ENCODE assay signal across 18 cellular contexts in the genomic region with DNA sequence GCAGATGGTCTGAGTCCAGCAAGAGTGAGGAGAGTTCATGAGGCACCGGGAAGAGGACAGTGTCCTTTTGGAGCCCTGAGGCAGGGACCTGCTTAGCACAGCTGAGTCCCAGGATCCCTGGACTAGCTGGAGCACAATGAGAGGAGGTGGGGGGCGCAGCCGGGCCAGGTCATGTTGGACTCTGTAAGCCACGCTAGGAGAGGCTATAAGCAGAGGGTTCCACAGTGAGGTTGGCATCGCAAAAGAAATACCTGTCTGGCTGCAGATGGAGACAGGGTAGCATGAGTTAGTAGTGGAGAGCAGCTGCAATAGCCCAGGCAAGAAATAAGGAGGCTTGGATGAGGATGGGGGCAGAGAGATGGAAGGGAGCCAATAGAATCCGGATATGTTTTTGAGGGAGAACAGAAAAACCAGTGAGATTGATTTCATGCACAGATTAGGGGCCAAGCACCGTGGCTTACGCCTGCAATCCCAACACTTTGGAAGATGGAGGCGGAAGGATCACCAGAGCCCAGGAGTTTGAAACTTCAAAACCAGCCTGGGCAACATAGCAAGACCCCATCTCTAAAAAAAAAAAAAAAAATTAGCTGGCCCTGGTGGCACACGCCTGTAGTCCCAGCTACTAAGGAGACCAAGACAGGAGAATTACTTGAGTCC.
DNase-seq lines count a peak whose midpoint lies in the region; ATAC-seq, FAIRE-seq and TF ChIP-seq lines count a peak whose summit lies in the region.
"Had no signal": no experiment of that assay in that cellular context is flagged by ENCODE, and none has a peak within 500 bp of the region (broad histone marks: within the 10 kb centered on the region; RNA-seq: fewer than 3 reads in every experiment).

No MANE protein-coding gene starts in this region.

- H3K4me1 ChIP-seq in adipocyte (ENCODE audit: control insufficient read depth, insufficient read depth, low read length) (peaks cover 16% of the 10 kb centered on the region), muscle layer of duodenum (ENCODE audit: control insufficient read depth in 1 of 2, insufficient read depth in 2 of 2, low read length in 2 of 2) (peaks cover 0 to 13% of the 10 kb centered on the region in 2 donors), thyroid gland (peaks cover 15 to 19% of the 10 kb centered on the region in 2 donors), mammary epithelial cell (ENCODE audit: insufficient read depth, low read length) (no peaks in the 10 kb centered on the region)

- H3K9me3 ChIP-seq in adipocyte (ENCODE audit: control insufficient read depth, low read length), result no peaks in the 10 kb centered on the region
- H3K9me3 ChIP-seq in muscle layer of duodenum (ENCODE audit: control insufficient read depth in 1 of 2, low read length in 2 of 2), result no peaks in the 10 kb centered on the region
- H3K9me3 ChIP-seq in thyroid gland, result no peaks in the 10 kb centered on the region
- H3K9me3 ChIP-seq in mammary epithelial cell (replicated peaks; ENCODE audit: insufficient read depth, low read length), result no peaks in the 10 kb centered on the region
- H3K9me3 ChIP-seq: neutrophil, testis had no signal

- H3K27ac ChIP-seq in muscle layer of duodenum (ENCODE audit: low read length) (peak overlapping the region; percentile 1), thyroid gland (peak overlapping the region; percentile 47 to 62 (median 58)), mammary epithelial cell (ENCODE audit: insufficient read depth, low read depth, low read length) (no peak overlapping the region)
- H3K27ac ChIP-seq: neutrophil, testis had no signal

- dilution Hi-C loops in mammary epithelial cell (cut with HindIII; ENCODE audit: low sequenced_read_pairs), result no loop called here

- H3K79me2 ChIP-seq in mammary epithelial cell (ENCODE audit: insufficient read depth, low read length), result no peaks in the 10 kb centered on the region

- no TSS peak for BruUV-seq in mammary epithelial cell (replicated peaks; lab: Mats Ljungman, UMichigan)

- H3K9ac ChIP-seq in adipocyte (ENCODE audit: low read length) (peak overlapping the region; percentile 44), mammary epithelial cell (ENCODE audit: insufficient read depth, low read length) (no peak overlapping the region)

- TF ChIP-seq CTCF in thyroid gland (IDR thresholded peaks at IDR 0.05), result no peak
- no peak for TF ChIP-seq CTCF in mammary epithelial cell (conservative IDR thresholded peaks at IDR 0.05 in 1 of 2, IDR thresholded peaks at IDR 0.05 in 1 of 2; ENCODE audit: extremely low read depth in 1 of 2, insufficient read depth in 1 of 2, low read depth in 1 of 2, low read length in 2 of 2)

- no peak for DNase-seq in activated CD4-positive, alpha-beta T cell treated with anti-CD3 and anti-CD28 coated beads, Interleukin-2, amount 10 ng/mL, durations not matched to agents 24 days and 14 days
- DNase-seq in activated CD4-positive, alpha-beta T cell treated with anti-CD3 and anti-CD28 coated beads for 36 hours, result no peak
- DNase-seq in adipocyte (ENCODE audit: low read depth), result no peak
- DNase-seq in thyroid gland, result no peak
- DNase-seq in mammary epithelial cell, result no peak
- no peak for DNase-seq in GM12891 (ENCODE audit: insufficient read length, low spot score)
- DNase-seq: 8988T; activated naive CD4-positive, alpha-beta T cell; DMS153; GOT3; MV-4-11; NCI-H748 treated with DMSO at 0.1 percent for 48 hours; T-helper 9 cell; testis had no signal

- TF ChIP-seq POLR2A in thyroid gland (IDR thresholded peaks at IDR 0.05) (no peak), GM12891 (IDR thresholded peaks at IDR 0.05; ENCODE audit: low read depth, low read length) (no peak)

- no peaks in the 10 kb centered on the region for H3K27me3 Mint-ChIP-seq in activated CD4-positive, alpha-beta T cell treated with anti-CD3 and anti-CD28 coated beads, Interleukin-2, amount 10 ng/mL, durations not matched to agents 24 days and 14 days
- no peaks in the 10 kb centered on the region for H3K27me3 Mint-ChIP-seq in activated CD4-positive, alpha-beta T cell treated with anti-CD3 and anti-CD28 coated beads for 36 hours
- H3K27me3 Mint-ChIP-seq: dendritic cell treated with granulocyte-macrophage colony-stimulating factor and Interleukin-4, amounts not matched to agents 40 ng/mL and 50 ng/mL, for 4 days had no signal

- POLR2A ChIA-PET in activated CD4-positive, alpha-beta T cell treated with anti-CD3 and anti-CD28 coated beads for 36 hours (lab: Charles Lee), result interaction anchor here (0.6 to 1.5 kb wide), 3 partner anchors 9 to 120 kb away, joined by 3 to 5 read pairs (median 3); no protein-coding TSS in a partner anchor

- H4K20me1 ChIP-seq in mammary epithelial cell (ENCODE audit: insufficient read depth, low read length), result no peaks in the 10 kb centered on the region

- H3K4me2 ChIP-seq in mammary epithelial cell (ENCODE audit: insufficient read depth, low read depth, low read length), result no peak overlapping the region

- H3K4me3 Mint-ChIP-seq in activated CD4-positive, alpha-beta T cell treated with anti-CD3 and anti-CD28 coated beads, Interleukin-2, amount 10 ng/mL, durations not matched to agents 24 days and 14 days, result no peak overlapping the region
- H3K4me3 Mint-ChIP-seq in activated CD4-positive, alpha-beta T cell treated with anti-CD3 and anti-CD28 coated beads for 36 hours, result no peak overlapping the region
- H3K4me3 Mint-ChIP-seq: dendritic cell treated with granulocyte-macrophage colony-stimulating factor and Interleukin-4, amounts not matched to agents 40 ng/mL and 50 ng/mL, for 4 days had no signal

- H3K9me3 Mint-ChIP-seq in activated CD4-positive, alpha-beta T cell treated with anti-CD3 and anti-CD28 coated beads, Interleukin-2, amount 10 ng/mL, durations not matched to agents 24 days and 14 days, result no peaks in the 10 kb centered on the region
- H3K9me3 Mint-ChIP-seq in activated CD4-positive, alpha-beta T cell treated with anti-CD3 and anti-CD28 coated beads for 36 hours (ENCODE audit: low read depth), result peaks cover 2% of the 10 kb centered on the region
- H3K9me3 Mint-ChIP-seq: dendritic cell treated with granulocyte-macrophage colony-stimulating factor and Interleukin-4, amounts not matched to agents 40 ng/mL and 50 ng/mL, for 4 days had no signal

- intact Hi-C loops in activated CD4-positive, alpha-beta T cell treated with anti-CD3 and anti-CD28 coated beads, Interleukin-2, amount 10 ng/mL, durations not matched to agents 24 days and 14 days (cut with micrococcal nuclease), result loop anchor here (1.0 to 10.0 kb wide), 5 partner anchors 10 to 345 kb away; a partner anchor contains a TSS
- intact Hi-C loops in activated CD4-positive, alpha-beta T cell treated with anti-CD3 and anti-CD28 coated beads for 36 hours (cut with DNase I, micrococcal nuclease), result loop anchor here (1.0 to 2.0 kb wide), 5 partner anchors 10 to 99 kb away; a partner anchor contains a TSS
- intact Hi-C loops in thyroid gland (cut with DNase I) (no loop called here), mammary epithelial cell (cut with micrococcal nuclease) (no loop called here)

- no peak for FAIRE-seq in GM12891 (lab: Jason Lieb, UNC)

- H3K27me3 ChIP-seq in adipocyte (replicated peaks; ENCODE audit: control insufficient read depth, insufficient read depth, low read length) (no peaks in the 10 kb centered on the region), muscle layer of duodenum (ENCODE audit: low read depth, low read length) (no peaks in the 10 kb centered on the region), thyroid gland (no peaks in the 10 kb centered on the region), mammary epithelial cell (ENCODE audit: insufficient read depth, low read length) (no peaks in the 10 kb centered on the region)
- H3K27me3 ChIP-seq: neutrophil, testis had no signal

- 88 to 90% methylated on average over 10 of the region's 10 CpGs for WGBS in thyroid gland, 2 donors
- WGBS in mammary epithelial cell (ENCODE audit: low coverage, missing lambda C conversion rate), result 89% methylated on average over 8 of the region's 10 CpGs

- in situ Hi-C loops in mammary epithelial cell (cut with MboI; ENCODE audit: low sequenced_read_pairs in 2 of 2), result no loop called here

- no peak overlapping the region for H2AFZ ChIP-seq in mammary epithelial cell (ENCODE audit: low read depth, low read length)

- no peaks in the 10 kb centered on the region for H3K36me3 ChIP-seq in adipocyte (ENCODE audit: control insufficient read depth, insufficient read depth, low read length, severe bottlenecking)
- no peaks in the 10 kb centered on the region for H3K36me3 ChIP-seq in muscle layer of duodenum (ENCODE audit: control insufficient read depth in 1 of 2, insufficient read depth in 2 of 2, low read length in 2 of 2)
- H3K36me3 ChIP-seq in thyroid gland, result no peaks in the 10 kb centered on the region
- no peaks in the 10 kb centered on the region for H3K36me3 ChIP-seq in mammary epithelial cell (ENCODE audit: insufficient read depth, low read length)
- H3K36me3 ChIP-seq: neutrophil had no signal

- peaks cover 23% of the 10 kb centered on the region for H3K4me1 Mint-ChIP-seq in activated CD4-positive, alpha-beta T cell treated with anti-CD3 and anti-CD28 coated beads, Interleukin-2, amount 10 ng/mL, durations not matched to agents 24 days and 14 days
- peaks cover 27% of the 10 kb centered on the region for H3K4me1 Mint-ChIP-seq in activated CD4-positive, alpha-beta T cell treated with anti-CD3 and anti-CD28 coated beads for 36 hours

- peaks cover 18% of the 10 kb centered on the region for H3K36me3 Mint-ChIP-seq in activated CD4-positive, alpha-beta T cell treated with anti-CD3 and anti-CD28 coated beads, Interleukin-2, amount 10 ng/mL, durations not matched to agents 24 days and 14 days (ENCODE audit: low read depth)
- peaks cover 8% of the 10 kb centered on the region for H3K36me3 Mint-ChIP-seq in activated CD4-positive, alpha-beta T cell treated with anti-CD3 and anti-CD28 coated beads for 36 hours (ENCODE audit: low read depth)

- CTCF ChIA-PET in activated CD4-positive, alpha-beta T cell treated with anti-CD3 and anti-CD28 coated beads for 36 hours (lab: Charles Lee), result interaction anchor here (1.5 kb wide), 1 partner anchor 44 kb away, joined by 3 read pairs; no protein-coding TSS in a partner anchor
- CTCF ChIA-PET in mammary epithelial cell (lab: Charles Lee; ENCODE audit: low non-redundant PET), result no interaction called here

- H3K27ac Mint-ChIP-seq in activated CD4-positive, alpha-beta T cell treated with anti-CD3 and anti-CD28 coated beads, Interleukin-2, amount 10 ng/mL, durations not matched to agents 24 days and 14 days, result peak overlapping the region; percentile 64
- H3K27ac Mint-ChIP-seq in activated CD4-positive, alpha-beta T cell treated with anti-CD3 and anti-CD28 coated beads for 36 hours, result no peak overlapping the region
- H3K27ac Mint-ChIP-seq: dendritic cell treated with granulocyte-macrophage colony-stimulating factor and Interleukin-4, amounts not matched to agents 40 ng/mL and 50 ng/mL, for 4 days had no signal

- ATAC-seq in activated CD4-positive, alpha-beta T cell treated with anti-CD3 and anti-CD28 coated beads for 36 hours, result no peak
- ATAC-seq in HG02571 (IDR thresholded peaks at IDR 0.05; ENCODE audit: unreplicated experiment), result no peak

- H3K4me3 ChIP-seq in adipocyte (ENCODE audit: low read length) (no peak overlapping the region), muscle layer of duodenum (ENCODE audit: low read depth in 1 of 2, low read length in 2 of 2) (no peak overlapping the region), thyroid gland (replicated peaks in 1 of 3) (no peak overlapping the region), mammary epithelial cell (replicated peaks in 1 of 3; ENCODE audit: insufficient read depth in 1 of 3, low read depth in 2 of 3, low read length in 3 of 3) (no peak overlapping the region)
- H3K4me3 ChIP-seq: testis had no signal

Comparison
In these comparisons a context has a peak if more than half of its experiments do, and no peak if none do; other contexts are left out.
1. intact Hi-C loops: an anchor here in activated CD4-positive, alpha-beta T cell treated with anti-CD3 and anti-CD28 coated beads, Interleukin-2, amount 10 ng/mL, durations not matched to agents 24 days and 14 days (1.0 to 10.0 kb wide) and activated CD4-positive, alpha-beta T cell treated with anti-CD3 and anti-CD28 coated beads for 36 hours (1.0 to 2.0 kb wide); none called in thyroid gland and mammary epithelial cell.